In the genomic region with DNA sequence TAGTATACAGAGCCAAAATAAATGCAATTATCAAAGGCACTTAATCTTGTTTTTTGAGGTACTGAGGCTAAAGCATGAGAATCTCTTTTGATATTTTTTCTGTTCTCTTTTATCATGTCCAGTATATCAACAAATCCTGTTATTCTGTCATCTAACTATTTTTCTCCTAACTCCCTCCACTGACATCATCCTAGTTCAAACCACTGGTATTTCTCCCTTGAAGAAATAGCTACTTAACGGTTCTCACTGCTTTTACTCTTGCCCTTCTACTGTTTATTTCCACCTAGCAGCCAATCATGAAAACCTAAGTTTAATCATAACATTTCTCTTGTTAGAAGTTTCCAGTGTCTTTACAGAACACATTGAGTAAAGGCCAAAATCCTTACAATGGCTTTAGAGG, we compare ENCODE assay signal across 23 cellular contexts.
"Had no signal": no experiment of that assay in that cellular context is flagged by ENCODE, and none has a peak within 500 bp of the region (broad histone marks: within the 10 kb centered on the region; RNA-seq: fewer than 3 reads in every experiment).

No MANE protein-coding gene starts in this region.

- H3K27ac Mint-ChIP-seq: mesothelial cell of epicardium had no signal

- H3K4me1 Mint-ChIP-seq: naive B cell had no signal

- H3K4me1 ChIP-seq: esophagus muscularis mucosa, foreskin keratinocyte, left lung, lower lobe of right lung had no signal

- H3K27ac ChIP-seq: coronary artery, dorsolateral prefrontal cortex, esophagus muscularis mucosa, foreskin keratinocyte, gastroesophageal sphincter, heart left ventricle, left lung, lower lobe of right lung had no signal

- H3K4me3 Mint-ChIP-seq: mesothelial cell of epicardium, naive B cell had no signal

- ATAC-seq: foreskin keratinocyte, gastroesophageal sphincter, heart left ventricle, left cardiac atrium, left lung, left ventricle myocardium superior, lower lobe of right lung, mucosa of descending colon had no signal

- H3K9me3 ChIP-seq: esophagus muscularis mucosa, gastroesophageal sphincter, heart left ventricle, left lung, lower lobe of right lung, mucosa of descending colon had no signal

- H3K4me3 ChIP-seq: coronary artery, dorsolateral prefrontal cortex, esophagus muscularis mucosa, gastroesophageal sphincter, heart left ventricle, left lung, lower lobe of right lung, mucosa of descending colon had no signal

- H3K36me3 Mint-ChIP-seq: mesothelial cell of epicardium, naive B cell had no signal

- H3K36me3 ChIP-seq: esophagus muscularis mucosa, gastroesophageal sphincter, heart left ventricle, left lung, lower lobe of right lung had no signal

- H3K9me3 Mint-ChIP-seq: mesothelial cell of epicardium, naive B cell had no signal

- FAIRE-seq: colon, endothelial cell of umbilical vein, frontal cortex, islet of Langerhans, keratinocyte had no signal

- DNase-seq: dermis blood vessel endothelial cell; dorsolateral prefrontal cortex; effector CD4-positive, alpha-beta T cell; effector memory CD4-positive, alpha-beta T cell; foreskin keratinocyte; heart left ventricle; hippocampal formation; left cardiac atrium; left lung; left ventricle myocardium superior; lower lobe of right lung; mesenchymal stem cell; mucosa of descending colon; naive B cell had no signal

- H3K27me3 ChIP-seq: dorsolateral prefrontal cortex, esophagus muscularis mucosa, foreskin keratinocyte, gastroesophageal sphincter, heart left ventricle, left lung had no signal
